10 cellular contexts compared by ENCODE assay signal in the genomic region with DNA sequence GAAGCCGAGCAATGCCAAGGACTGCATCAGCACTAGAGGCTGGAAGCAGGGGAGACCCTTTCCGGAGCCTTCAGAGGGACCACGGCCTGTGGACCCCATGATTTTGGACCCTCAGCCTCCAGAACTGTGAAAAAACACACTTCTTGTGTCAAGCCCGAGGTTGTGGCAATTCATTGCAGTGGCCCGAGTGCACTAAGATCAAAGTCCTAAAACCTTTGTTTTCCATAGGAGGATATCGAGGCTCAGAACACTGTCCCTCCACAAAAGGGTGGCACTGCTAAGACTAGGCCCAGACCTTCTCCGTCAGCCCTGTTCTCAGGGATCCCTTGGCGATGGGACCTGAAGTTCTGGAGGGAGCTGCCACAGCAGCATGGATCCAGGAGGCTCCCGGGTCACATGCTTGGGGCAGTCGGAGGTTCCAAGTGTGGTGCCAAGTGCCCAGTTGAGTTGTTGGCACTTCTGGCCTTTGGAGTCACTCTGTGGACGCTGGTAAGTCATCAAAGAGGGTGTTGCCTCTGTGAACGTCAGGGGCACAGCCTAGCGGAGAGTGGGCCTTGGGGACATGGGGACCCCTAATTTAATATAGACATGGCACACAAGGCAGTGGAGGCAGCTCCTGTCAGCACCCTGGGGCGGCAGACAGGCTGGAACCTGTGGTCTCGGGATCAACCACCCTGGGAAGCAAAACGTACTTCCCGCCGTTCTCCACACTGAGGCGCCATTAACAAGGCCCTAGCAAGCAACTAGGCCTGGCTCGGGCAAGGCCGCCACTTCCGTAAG.
A peak's percentile ranks its signal among the peaks of the same experiment; 100 is the strongest.
DNase-seq lines count a peak whose midpoint lies in the region; ATAC-seq and TF ChIP-seq lines count a peak whose summit lies in the region.
"Had no signal": no experiment of that assay in that cellular context is flagged by ENCODE, and none has a peak within 500 bp of the region (broad histone marks: within the 10 kb centered on the region; RNA-seq: fewer than 3 reads in every experiment).

No MANE protein-coding gene starts in this region.

- TF ChIP-seq CTCF in GM12875 (IDR thresholded peaks at IDR 0.05; ENCODE audit: borderline replicate concordance, insufficient read depth, low read depth, low read length): peak; percentile 27; the same call in 1 of the 2 replicates
- TF ChIP-seq CTCF in OCI-LY1 (IDR thresholded peaks at IDR 0.05; ENCODE audit: low read length): peak; percentile 38; the same call in 1 of the 2 replicates
- TF ChIP-seq CTCF in esophagus squamous epithelium (IDR thresholded peaks at IDR 0.05): no peak

- H4K20me1 ChIP-seq in OCI-LY1 (ENCODE audit: insufficient read depth, low read length): no peaks in the 10 kb centered on the region

- ATAC-seq in GM18511 (IDR thresholded peaks at IDR 0.05; ENCODE audit: unreplicated experiment): no peak

- H3K36me3 ChIP-seq in OCI-LY1 (ENCODE audit: insufficient read depth, low read length) (no peaks in the 10 kb centered on the region), esophagus squamous epithelium (no peaks in the 10 kb centered on the region), trophoblast cell (ENCODE audit: control insufficient read depth in 1 of 2, insufficient read depth in 2 of 2, low read length in 2 of 2) (no peaks in the 10 kb centered on the region)

- no peaks in the 10 kb centered on the region for H3F3A ChIP-seq in OCI-LY1 (ENCODE audit: insufficient read depth, low read length)

- no peak overlapping the region for H3K18ac ChIP-seq in trophoblast cell (ENCODE audit: low read length)

- peak overlapping the region; percentile 2 for H2BK12ac ChIP-seq in trophoblast cell (ENCODE audit: low read length)

- H3K9me3 ChIP-seq in OCI-LY1 (ENCODE audit: low read length) (no peaks in the 10 kb centered on the region), esophagus squamous epithelium (no peaks in the 10 kb centered on the region), trophoblast cell (ENCODE audit: insufficient read depth, low read depth, low read length) (peaks cover 4% of the 10 kb centered on the region)

- H2AFZ ChIP-seq in OCI-LY1 (ENCODE audit: low read length) (no peak overlapping the region), trophoblast cell (ENCODE audit: insufficient read depth, low read length, poor library complexity) (no peak overlapping the region)

- peak overlapping the region; percentile 30 for H4K91ac ChIP-seq in trophoblast cell (ENCODE audit: low read depth, low read length)

- H3K27me3 ChIP-seq in OCI-LY1 (ENCODE audit: insufficient read depth, low read length) (no peaks in the 10 kb centered on the region), esophagus squamous epithelium (no peaks in the 10 kb centered on the region), trophoblast cell (ENCODE audit: insufficient read depth, low read length) (no peaks in the 10 kb centered on the region)

- no peak overlapping the region for H3K14ac ChIP-seq in trophoblast cell (ENCODE audit: low read length)

- no peak overlapping the region for H2BK5ac ChIP-seq in trophoblast cell (ENCODE audit: low read depth, low read length, poor library complexity)

- no peak for DNase-seq in esophagus squamous epithelium (lab: John Stamatoyannopoulos, UW)
- no peak for DNase-seq in trophoblast cell
- no peak for DNase-seq in NCI-H345 (lab: John Stamatoyannopoulos, UW)
- no peak for DNase-seq in SW480 (ENCODE audit: low spot score)
- DNase-seq: NCI-H2081 treated with DMSO at 0.1 percent for 48 hours, SIG-M5 had no signal

- no peaks in the 10 kb centered on the region for H3K9me2 ChIP-seq in OCI-LY1 (ENCODE audit: low read depth, low read length)

- intact Hi-C loops in esophagus squamous epithelium (cut with DNase I): loop anchor here (5.0 to 10.0 kb wide), 3 partner anchors 325 to 1153 kb away; no protein-coding TSS in a partner anchor

- H3K4me2 ChIP-seq in OCI-LY1 (ENCODE audit: low read length) (no peak overlapping the region), trophoblast cell (ENCODE audit: low read length) (no peak overlapping the region)
- H3K4me2 ChIP-seq: smooth muscle cell had no signal

- H3K79me1 ChIP-seq in trophoblast cell (ENCODE audit: low read length): no peaks in the 10 kb centered on the region

- no peaks in the 10 kb centered on the region for H3K79me2 ChIP-seq in OCI-LY1 (ENCODE audit: insufficient read depth, low read length)
- H3K79me2 ChIP-seq in trophoblast cell (ENCODE audit: control insufficient read depth, insufficient read depth, low read length, poor library complexity): no peaks in the 10 kb centered on the region

- 80 to 95% methylated on average over 5 to 9 of the region's 22 CpGs for WGBS in esophagus squamous epithelium, 2 donors
- no CpG with 5 or more reads among the region's 22 CpGs for WGBS in trophoblast cell (ENCODE audit: extremely low coverage, insufficient coverage, insufficient read length)

- H2BK120ac ChIP-seq in trophoblast cell (ENCODE audit: insufficient read depth, low read length, poor library complexity): no peak overlapping the region

- H3K23ac ChIP-seq in trophoblast cell (ENCODE audit: low read length): no peak overlapping the region

- H2AK5ac ChIP-seq in trophoblast cell (ENCODE audit: low read length): no peak overlapping the region

- no peak overlapping the region for H3K4me3 ChIP-seq in GM12875 (ENCODE audit: low read depth, low read length)
- H3K4me3 ChIP-seq in OCI-LY1 (ENCODE audit: low read depth, low read length, poor library complexity, severe bottlenecking): no peak overlapping the region
- H3K4me3 ChIP-seq in esophagus squamous epithelium: no peak overlapping the region
- no peak overlapping the region for H3K4me3 ChIP-seq in trophoblast cell (ENCODE audit: low read depth, low read length)
- H3K4me3 ChIP-seq: smooth muscle cell had no signal

- H4K12ac ChIP-seq in trophoblast cell (ENCODE audit: low read depth, low read length): no peak overlapping the region

- H3K4ac ChIP-seq in trophoblast cell (ENCODE audit: low read depth, low read length): no peak overlapping the region

- TF ChIP-seq POLR2A in esophagus squamous epithelium (IDR thresholded peaks at IDR 0.05): no peak

- H3K4me1 ChIP-seq in OCI-LY1 (ENCODE audit: insufficient read depth, low read length, severe bottlenecking): no peaks in the 10 kb centered on the region
- peaks cover 0 to 19% (median 11%) of the 10 kb centered on the region in 3 donors for H3K4me1 ChIP-seq in esophagus squamous epithelium
- H3K4me1 ChIP-seq in trophoblast cell (ENCODE audit: control insufficient read depth in 1 of 2, insufficient read depth in 2 of 2, low read length in 2 of 2): no peaks in the 10 kb centered on the region

- no peak overlapping the region for H4K8ac ChIP-seq in trophoblast cell (ENCODE audit: low read depth, low read length)

- H3K9ac ChIP-seq in OCI-LY1 (ENCODE audit: low read length) (no peak overlapping the region), trophoblast cell (ENCODE audit: low read length) (no peak overlapping the region)

- H3K27ac ChIP-seq in OCI-LY1 (ENCODE audit: low read depth, low read length, poor library complexity, severe bottlenecking): no peak overlapping the region
- H3K27ac ChIP-seq in esophagus squamous epithelium: peak overlapping the region in 3 of 4 donors; percentile 29 to 60 (median 46)
- H3K27ac ChIP-seq in trophoblast cell (ENCODE audit: low read depth, low read length): no peak overlapping the region

Comparison
In these comparisons a context has a peak if more than half of its experiments do, and no peak if none do; other contexts are left out.
1. CTCF ChIP-seq: peak in GM12875 (single experiment) and OCI-LY1 (single experiment); none in esophagus squamous epithelium (0 of 6).
2. H3K27ac ChIP-seq: peak in esophagus squamous epithelium (3 of 4); none in OCI-LY1 (single experiment) and trophoblast cell (single experiment).